Comparison of ENCODE assay signal across 33 cellular contexts in the genomic region with DNA sequence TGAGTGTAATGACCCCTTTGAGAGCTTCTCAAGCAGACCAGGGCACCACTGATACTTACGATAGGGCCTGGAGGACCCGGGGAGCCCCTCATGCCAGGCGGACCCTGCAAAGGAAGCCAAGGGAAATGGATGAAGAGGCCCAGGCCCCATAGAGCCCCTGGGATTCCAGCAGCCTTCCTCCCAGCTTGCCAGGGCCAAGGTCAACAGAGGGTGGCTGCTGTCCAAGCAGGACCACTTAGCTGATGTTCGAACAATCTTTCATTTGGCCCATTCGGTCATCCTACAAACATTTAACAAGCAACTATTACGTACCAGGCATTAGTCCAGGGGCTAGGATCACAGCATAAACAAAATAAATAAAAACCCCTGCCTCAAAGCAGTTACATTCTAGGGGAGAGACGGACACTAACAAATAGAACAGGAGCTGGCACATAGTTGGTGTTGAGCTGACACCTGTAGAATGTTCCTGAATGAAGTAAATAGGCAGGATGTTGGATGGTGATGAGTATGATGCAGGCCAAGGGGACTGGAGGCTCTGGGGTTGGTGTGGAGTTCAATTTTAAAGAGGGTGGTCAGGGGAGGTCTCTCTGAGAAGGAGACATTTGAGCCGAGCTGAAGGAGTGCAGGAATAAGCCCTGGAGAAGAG. TPM values are rescaled to one million over a fixed set of nuclear protein-coding genes. Genes with fewer than 3 reads are reported as not detected.
DNase-seq lines count a peak whose midpoint lies in the region; ATAC-seq and TF ChIP-seq lines count a peak whose summit lies in the region.
"Had no signal": no experiment of that assay in that cellular context is flagged by ENCODE, and none has a peak within 500 bp of the region (broad histone marks: within the 10 kb centered on the region; RNA-seq: fewer than 3 reads in every experiment).

No MANE protein-coding gene starts in this region.

- POLR2A ChIA-PET in activated CD8-positive, alpha-beta T cell treated with anti-CD3 and anti-CD28 coated beads, Interleukin-2, amount 10 ng/mL, durations not matched to agents 7 days and 5 days (lab: Charles Lee) = no interaction called here
- POLR2A ChIA-PET in activated CD8-positive, alpha-beta T cell treated with anti-CD3 and anti-CD28 coated beads for 36 hours (lab: Charles Lee) = no interaction called here

- H3K27me3 ChIP-seq in tibial nerve = no peaks in the 10 kb centered on the region
- H3K27me3 ChIP-seq: cardiac muscle cell, SJSA1 had no signal

- DNase-seq in activated CD8-positive, alpha-beta T cell treated with anti-CD3 and anti-CD28 coated beads, Interleukin-2, amount 10 ng/mL, durations not matched to agents 7 days and 5 days = no peak
- DNase-seq in activated CD8-positive, alpha-beta T cell treated with anti-CD3 and anti-CD28 coated beads for 36 hours = no peak
- DNase-seq in tibial nerve (ENCODE audit: low spot score in 2 of 2) = no peak
- no peak for DNase-seq in stimulated activated CD4-positive, alpha-beta T cell treated with anti-CD3 and anti-CD28 coated beads, Interleukin-1b, Interleukin-23, amount 100 ng/mL, for 48 hours
- DNase-seq in DMS53 (lab: John Stamatoyannopoulos, UW) = no peak
- DNase-seq: 8988T; activated CD4-positive, alpha-beta T cell treated with anti-CD3 and anti-CD28 coated beads for 4 hours; activated CD8-positive, alpha-beta memory T cell treated with anti-CD3 and anti-CD28 coated beads for 24 hours; activated effector memory CD4-positive, alpha-beta T cell treated with Interleukin-2 at 50 U/mL for 16 hours; activated naive CD8-positive, alpha-beta T cell treated with anti-CD3 and anti-CD28 coated beads for 36 hours; anterior cingulate cortex; Caco-2; DMS79; erythroblast; kidney glomerular epithelial cell; NCI-H748 treated with DMSO at 0.1 percent for 48 hours; stimulated activated CD8-positive, alpha-beta memory T cell treated with anti-CD3 and anti-CD28 coated beads, Interleukin-4, amount 100 ng/mL, for 48 hours; stimulated activated naive CD8-positive, alpha-beta T cell treated with anti-CD3 and anti-CD28 coated beads, Interleukin-15, amount 100 ng/mL, for 72 hours; T1000; trophoblast cell had no signal

- H3K36me3 ChIP-seq in tibial nerve = peaks cover 0 to 20% (median 0%) of the 10 kb centered on the region in 3 donors
- H3K36me3 ChIP-seq: cardiac muscle cell had no signal

- no peak for TF ChIP-seq POLR2A in tibial nerve (IDR thresholded peaks at IDR 0.05)

- 23 to 56% methylated on average over 7 to 8 of the region's 8 CpGs for WGBS in tibial nerve, 2 donors

- H3K27me3 Mint-ChIP-seq in activated CD8-positive, alpha-beta T cell treated with anti-CD3 and anti-CD28 coated beads, Interleukin-2, amount 10 ng/mL, durations not matched to agents 7 days and 5 days (ENCODE audit: low read depth) = peaks cover 19% of the 10 kb centered on the region
- H3K27me3 Mint-ChIP-seq in activated CD8-positive, alpha-beta T cell treated with anti-CD3 and anti-CD28 coated beads for 36 hours = peaks cover 12% of the 10 kb centered on the region
- no peaks in the 10 kb centered on the region for H3K27me3 Mint-ChIP-seq in brain
- peaks cover 9% of the 10 kb centered on the region for H3K27me3 Mint-ChIP-seq in nephron (ENCODE audit: low read depth)

- no peaks in the 10 kb centered on the region for H3K9me3 Mint-ChIP-seq in activated CD8-positive, alpha-beta T cell treated with anti-CD3 and anti-CD28 coated beads, Interleukin-2, amount 10 ng/mL, durations not matched to agents 7 days and 5 days (ENCODE audit: insufficient read depth)
- H3K9me3 Mint-ChIP-seq in activated CD8-positive, alpha-beta T cell treated with anti-CD3 and anti-CD28 coated beads for 36 hours = no peaks in the 10 kb centered on the region
- H3K9me3 Mint-ChIP-seq in brain (no peaks in the 10 kb centered on the region), nephron (no peaks in the 10 kb centered on the region)
- H3K9me3 Mint-ChIP-seq: activated naive CD8-positive, alpha-beta T cell treated with anti-CD3 and anti-CD28 coated beads for 36 hours; natural killer cell treated with Interleukin-12 subunit alpha and Interleukin-12 subunit beta and Interleukin-15 and Interleukin-18, amount 100 ng/mL, for 72 hours; stimulated activated naive CD8-positive, alpha-beta T cell treated with anti-CD3 and anti-CD28 coated beads, Interleukin-15, amount 100 ng/mL, for 72 hours had no signal

- peaks cover 6% of the 10 kb centered on the region for H3K4me1 Mint-ChIP-seq in activated CD8-positive, alpha-beta T cell treated with anti-CD3 and anti-CD28 coated beads, Interleukin-2, amount 10 ng/mL, durations not matched to agents 7 days and 5 days (ENCODE audit: low read depth)
- H3K4me1 Mint-ChIP-seq in activated CD8-positive, alpha-beta T cell treated with anti-CD3 and anti-CD28 coated beads for 36 hours (ENCODE audit: low read depth) = peaks cover 10% of the 10 kb centered on the region
- H3K4me1 Mint-ChIP-seq in brain = peaks cover 89% of the 10 kb centered on the region
- peaks cover 80% of the 10 kb centered on the region for H3K4me1 Mint-ChIP-seq in nephron

- TF ChIP-seq CTCF in activated CD8-positive, alpha-beta T cell treated with anti-CD3 and anti-CD28 coated beads for 36 hours (IDR thresholded peaks at IDR 0.05) = no peak
- TF ChIP-seq CTCF in brain (conservative IDR thresholded peaks at IDR 0.05) (no peak), nephron (IDR thresholded peaks at IDR 0.05; ENCODE audit: unreplicated experiment in 3 of 3) (no peak), tibial nerve (IDR thresholded peaks at IDR 0.05) (no peak)

- no peaks in the 10 kb centered on the region for H3K9me3 ChIP-seq in tibial nerve
- H3K9me3 ChIP-seq: Caco-2, SJSA1 had no signal

- intact Hi-C loops in activated CD8-positive, alpha-beta T cell treated with anti-CD3 and anti-CD28 coated beads for 36 hours (cut with micrococcal nuclease) = no loop called here

- H3K36me3 Mint-ChIP-seq in activated CD8-positive, alpha-beta T cell treated with anti-CD3 and anti-CD28 coated beads, Interleukin-2, amount 10 ng/mL, durations not matched to agents 7 days and 5 days (ENCODE audit: low read depth) = no peaks in the 10 kb centered on the region
- no peaks in the 10 kb centered on the region for H3K36me3 Mint-ChIP-seq in activated CD8-positive, alpha-beta T cell treated with anti-CD3 and anti-CD28 coated beads for 36 hours (ENCODE audit: low read depth)
- H3K36me3 Mint-ChIP-seq in brain (no peaks in the 10 kb centered on the region), nephron (ENCODE audit: low read depth) (peaks cover 4% of the 10 kb centered on the region)
- H3K36me3 Mint-ChIP-seq: activated naive CD8-positive, alpha-beta T cell treated with anti-CD3 and anti-CD28 coated beads for 36 hours; CD14-positive monocyte; natural killer cell treated with Interleukin-12 subunit alpha and Interleukin-12 subunit beta and Interleukin-15 and Interleukin-18, amount 100 ng/mL, for 72 hours had no signal

- ATAC-seq in activated CD8-positive, alpha-beta T cell treated with anti-CD3 and anti-CD28 coated beads, Interleukin-2, amount 10 ng/mL, durations not matched to agents 7 days and 5 days = no peak
- no peak for ATAC-seq in activated CD8-positive, alpha-beta T cell treated with anti-CD3 and anti-CD28 coated beads for 36 hours
- no peak for ATAC-seq in GM18502 (IDR thresholded peaks at IDR 0.05; ENCODE audit: poor library complexity, unreplicated experiment)
- ATAC-seq: HCT116; natural killer cell treated with Interleukin-12 subunit alpha and Interleukin-12 subunit beta and Interleukin-15 and Interleukin-18, amount 100 ng/mL, for 72 hours; stimulated activated naive CD8-positive, alpha-beta T cell treated with anti-CD3 and anti-CD28 coated beads, Interleukin-15, amount 100 ng/mL, for 72 hours had no signal

- peaks cover 0 to 77% (median 29%) of the 10 kb centered on the region in 4 donors for H3K4me1 ChIP-seq in tibial nerve
- H3K4me1 ChIP-seq: Caco-2 had no signal

- H3K27ac ChIP-seq in tibial nerve = peak overlapping the region in 3 of 4 donors; percentile 40 to 79 (median 51)
- H3K27ac ChIP-seq: cardiac muscle cell, parathyroid adenoma, SJSA1 had no signal

- no peak for TF ChIP-seq EP300 in tibial nerve (IDR thresholded peaks at IDR 0.05)

- H3K4me3 Mint-ChIP-seq in activated CD8-positive, alpha-beta T cell treated with anti-CD3 and anti-CD28 coated beads, Interleukin-2, amount 10 ng/mL, durations not matched to agents 7 days and 5 days = no peak overlapping the region
- no peak overlapping the region for H3K4me3 Mint-ChIP-seq in activated CD8-positive, alpha-beta T cell treated with anti-CD3 and anti-CD28 coated beads for 36 hours
- H3K4me3 Mint-ChIP-seq in brain = no peak overlapping the region
- H3K4me3 Mint-ChIP-seq in nephron = peak overlapping the region in 2 of 3 experiments; percentile 9 to 77
- H3K4me3 Mint-ChIP-seq: activated naive CD8-positive, alpha-beta T cell treated with anti-CD3 and anti-CD28 coated beads for 36 hours; natural killer cell treated with Interleukin-12 subunit alpha and Interleukin-12 subunit beta and Interleukin-15 and Interleukin-18, amount 100 ng/mL, for 72 hours had no signal

- H3K4me3 ChIP-seq in tibial nerve = no peak overlapping the region
- H3K4me3 ChIP-seq: cardiac muscle cell, lung, SJSA1 had no signal

- H3K27ac Mint-ChIP-seq in activated CD8-positive, alpha-beta T cell treated with anti-CD3 and anti-CD28 coated beads, Interleukin-2, amount 10 ng/mL, durations not matched to agents 7 days and 5 days = peak overlapping the region; percentile 22
- H3K27ac Mint-ChIP-seq in activated CD8-positive, alpha-beta T cell treated with anti-CD3 and anti-CD28 coated beads for 36 hours = no peak overlapping the region
- H3K27ac Mint-ChIP-seq in brain (peak overlapping the region in 4 of 5 experiments; percentile 51 to 97 (median 78)), nephron (peak overlapping the region in 2 of 3 experiments; percentile 94 to 96)
- H3K27ac Mint-ChIP-seq: activated naive CD8-positive, alpha-beta T cell treated with anti-CD3 and anti-CD28 coated beads for 36 hours; natural killer cell treated with Interleukin-12 subunit alpha and Interleukin-12 subunit beta and Interleukin-15 and Interleukin-18, amount 100 ng/mL, for 72 hours; stimulated activated naive CD8-positive, alpha-beta T cell treated with anti-CD3 and anti-CD28 coated beads, Interleukin-15, amount 100 ng/mL, for 72 hours had no signal

- CTCF ChIA-PET in activated CD8-positive, alpha-beta T cell treated with anti-CD3 and anti-CD28 coated beads, Interleukin-2, amount 10 ng/mL, durations not matched to agents 7 days and 5 days (lab: Charles Lee) = interaction anchor here (1.0 to 3.0 kb wide), 4 partner anchors 9 to 117 kb away, joined by 3 to 21 read pairs (median 7); no protein-coding TSS in a partner anchor
- CTCF ChIA-PET in activated CD8-positive, alpha-beta T cell treated with anti-CD3 and anti-CD28 coated beads for 36 hours (lab: Charles Lee) = interaction anchor here (0.8 to 2.3 kb wide), 4 partner anchors 33 to 454 kb away, joined by 3 to 12 read pairs (median 8); no protein-coding TSS in a partner anchor

RNA-seq across cellular contexts. Expression of a gene that starts 27.0 kb away (rescaled TPM):
- total RNA-seq in activated CD8-positive, alpha-beta T cell treated with anti-CD3 and anti-CD28 coated beads, Interleukin-2, amount 10 ng/mL, durations not matched to agents 7 days and 5 days = 10 to 100 TPM; 55.2 to 58.0 TPM
- total RNA-seq in activated CD8-positive, alpha-beta T cell treated with anti-CD3 and anti-CD28 coated beads for 36 hours = 10 to 100 TPM; 58.1 to 61.9 TPM
- polyA plus RNA-seq in brain (ENCODE audit: insufficient read depth, low read depth, low replicate concordance) = 142 TPM
- 100 to 1,000 TPM in 1 of 4 donors, 10 to 100 TPM in 3; 62.5 to 108 (median 89.7) TPM for total RNA-seq in tibial nerve

RNA-seq across cellular contexts. Expression of a gene that starts 32.1 kb away (rescaled TPM):
- not detected for total RNA-seq in activated CD8-positive, alpha-beta T cell treated with anti-CD3 and anti-CD28 coated beads, Interleukin-2, amount 10 ng/mL, durations not matched to agents 7 days and 5 days
- total RNA-seq in activated CD8-positive, alpha-beta T cell treated with anti-CD3 and anti-CD28 coated beads for 36 hours = under 1 TPM in 1 of 2 experiments, not detected in 1; 0.34 TPM
- polyA plus RNA-seq in brain (ENCODE audit: insufficient read depth, low read depth, low replicate concordance) = 4.9 TPM
- 100 to 1,000 TPM; 147 to 311 (median 212) TPM for total RNA-seq in tibial nerve
- polyA plus RNA-seq: CD14-positive monocyte had no signal

RNA-seq across cellular contexts. Expression of a gene that starts 54.2 kb away (rescaled TPM):
- not detected for total RNA-seq in activated CD8-positive, alpha-beta T cell treated with anti-CD3 and anti-CD28 coated beads, Interleukin-2, amount 10 ng/mL, durations not matched to agents 7 days and 5 days
- not detected for total RNA-seq in activated CD8-positive, alpha-beta T cell treated with anti-CD3 and anti-CD28 coated beads for 36 hours
- not detected for polyA plus RNA-seq in brain (ENCODE audit: insufficient read depth, low read depth, low replicate concordance)
- total RNA-seq in tibial nerve = 1 to 10 TPM in 1 of 4 donors, under 1 TPM in 1, not detected in 2; 0.21 to 2.5 TPM
- total RNA-seq: activated naive CD8-positive, alpha-beta T cell treated with anti-CD3 and anti-CD28 coated beads for 36 hours; Caco-2; cardiac muscle cell; HT-29; mononuclear cell; natural killer cell treated with Interleukin-12 subunit alpha and Interleukin-12 subunit beta and Interleukin-15 and Interleukin-18, amount 100 ng/mL, for 72 hours; RPMI7951; SJSA1 had no signal
- polyA plus RNA-seq: cardiac muscle cell, CD14-positive monocyte had no signal

Comparison
In these comparisons a context has a peak if more than half of its experiments do, and no peak if none do; other contexts are left out.
1. H3K4me3 Mint-ChIP-seq: peak in nephron (2 of 3); none in activated CD8-positive, alpha-beta T cell treated with anti-CD3 and anti-CD28 coated beads, Interleukin-2, amount 10 ng/mL, durations not matched to agents 7 days and 5 days (single experiment), activated CD8-positive, alpha-beta T cell treated with anti-CD3 and anti-CD28 coated beads for 36 hours (single experiment) and brain (0 of 5).
2. RNA of a gene that starts 32.1 kb away (total RNA-seq): 147 to 311 TPM in tibial nerve; 0.34 TPM in activated CD8-positive, alpha-beta T cell treated with anti-CD3 and anti-CD28 coated beads for 36 hours and not detected in activated CD8-positive, alpha-beta T cell treated with anti-CD3 and anti-CD28 coated beads, Interleukin-2, amount 10 ng/mL, durations not matched to agents 7 days and 5 days; every median in the first group is over 100 times any median in the second.